ENCODE assay signal across 1 cellular context in the genomic region with DNA sequence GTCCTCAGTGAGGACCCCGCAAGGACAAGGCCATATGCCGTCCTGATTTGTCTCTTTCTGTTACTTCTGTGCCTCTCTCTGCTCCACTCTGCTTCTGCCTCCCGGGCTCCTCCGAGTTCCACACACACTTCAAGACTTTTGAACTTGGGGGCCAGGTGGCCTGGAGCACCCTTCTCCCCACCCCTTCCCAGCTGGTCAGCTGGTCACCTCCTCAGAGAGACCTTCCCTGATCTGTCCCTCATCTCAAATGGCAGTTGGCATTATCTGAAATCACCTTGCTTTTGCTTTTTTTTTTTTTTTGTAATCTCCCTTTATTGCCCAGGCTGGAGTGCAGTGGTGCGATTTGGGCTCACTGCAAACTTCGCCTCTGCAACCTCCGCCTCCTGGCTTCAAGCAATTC.
TF ChIP-seq lines count a peak whose summit lies in the region.

No MANE protein-coding gene starts in this region.

TF ChIP-seq in GM23338, 12 proteins besides CTCF, POLR2A, EP300 and RAD21 (continued from another document):
- TF ChIP-seq, protein P1, sequence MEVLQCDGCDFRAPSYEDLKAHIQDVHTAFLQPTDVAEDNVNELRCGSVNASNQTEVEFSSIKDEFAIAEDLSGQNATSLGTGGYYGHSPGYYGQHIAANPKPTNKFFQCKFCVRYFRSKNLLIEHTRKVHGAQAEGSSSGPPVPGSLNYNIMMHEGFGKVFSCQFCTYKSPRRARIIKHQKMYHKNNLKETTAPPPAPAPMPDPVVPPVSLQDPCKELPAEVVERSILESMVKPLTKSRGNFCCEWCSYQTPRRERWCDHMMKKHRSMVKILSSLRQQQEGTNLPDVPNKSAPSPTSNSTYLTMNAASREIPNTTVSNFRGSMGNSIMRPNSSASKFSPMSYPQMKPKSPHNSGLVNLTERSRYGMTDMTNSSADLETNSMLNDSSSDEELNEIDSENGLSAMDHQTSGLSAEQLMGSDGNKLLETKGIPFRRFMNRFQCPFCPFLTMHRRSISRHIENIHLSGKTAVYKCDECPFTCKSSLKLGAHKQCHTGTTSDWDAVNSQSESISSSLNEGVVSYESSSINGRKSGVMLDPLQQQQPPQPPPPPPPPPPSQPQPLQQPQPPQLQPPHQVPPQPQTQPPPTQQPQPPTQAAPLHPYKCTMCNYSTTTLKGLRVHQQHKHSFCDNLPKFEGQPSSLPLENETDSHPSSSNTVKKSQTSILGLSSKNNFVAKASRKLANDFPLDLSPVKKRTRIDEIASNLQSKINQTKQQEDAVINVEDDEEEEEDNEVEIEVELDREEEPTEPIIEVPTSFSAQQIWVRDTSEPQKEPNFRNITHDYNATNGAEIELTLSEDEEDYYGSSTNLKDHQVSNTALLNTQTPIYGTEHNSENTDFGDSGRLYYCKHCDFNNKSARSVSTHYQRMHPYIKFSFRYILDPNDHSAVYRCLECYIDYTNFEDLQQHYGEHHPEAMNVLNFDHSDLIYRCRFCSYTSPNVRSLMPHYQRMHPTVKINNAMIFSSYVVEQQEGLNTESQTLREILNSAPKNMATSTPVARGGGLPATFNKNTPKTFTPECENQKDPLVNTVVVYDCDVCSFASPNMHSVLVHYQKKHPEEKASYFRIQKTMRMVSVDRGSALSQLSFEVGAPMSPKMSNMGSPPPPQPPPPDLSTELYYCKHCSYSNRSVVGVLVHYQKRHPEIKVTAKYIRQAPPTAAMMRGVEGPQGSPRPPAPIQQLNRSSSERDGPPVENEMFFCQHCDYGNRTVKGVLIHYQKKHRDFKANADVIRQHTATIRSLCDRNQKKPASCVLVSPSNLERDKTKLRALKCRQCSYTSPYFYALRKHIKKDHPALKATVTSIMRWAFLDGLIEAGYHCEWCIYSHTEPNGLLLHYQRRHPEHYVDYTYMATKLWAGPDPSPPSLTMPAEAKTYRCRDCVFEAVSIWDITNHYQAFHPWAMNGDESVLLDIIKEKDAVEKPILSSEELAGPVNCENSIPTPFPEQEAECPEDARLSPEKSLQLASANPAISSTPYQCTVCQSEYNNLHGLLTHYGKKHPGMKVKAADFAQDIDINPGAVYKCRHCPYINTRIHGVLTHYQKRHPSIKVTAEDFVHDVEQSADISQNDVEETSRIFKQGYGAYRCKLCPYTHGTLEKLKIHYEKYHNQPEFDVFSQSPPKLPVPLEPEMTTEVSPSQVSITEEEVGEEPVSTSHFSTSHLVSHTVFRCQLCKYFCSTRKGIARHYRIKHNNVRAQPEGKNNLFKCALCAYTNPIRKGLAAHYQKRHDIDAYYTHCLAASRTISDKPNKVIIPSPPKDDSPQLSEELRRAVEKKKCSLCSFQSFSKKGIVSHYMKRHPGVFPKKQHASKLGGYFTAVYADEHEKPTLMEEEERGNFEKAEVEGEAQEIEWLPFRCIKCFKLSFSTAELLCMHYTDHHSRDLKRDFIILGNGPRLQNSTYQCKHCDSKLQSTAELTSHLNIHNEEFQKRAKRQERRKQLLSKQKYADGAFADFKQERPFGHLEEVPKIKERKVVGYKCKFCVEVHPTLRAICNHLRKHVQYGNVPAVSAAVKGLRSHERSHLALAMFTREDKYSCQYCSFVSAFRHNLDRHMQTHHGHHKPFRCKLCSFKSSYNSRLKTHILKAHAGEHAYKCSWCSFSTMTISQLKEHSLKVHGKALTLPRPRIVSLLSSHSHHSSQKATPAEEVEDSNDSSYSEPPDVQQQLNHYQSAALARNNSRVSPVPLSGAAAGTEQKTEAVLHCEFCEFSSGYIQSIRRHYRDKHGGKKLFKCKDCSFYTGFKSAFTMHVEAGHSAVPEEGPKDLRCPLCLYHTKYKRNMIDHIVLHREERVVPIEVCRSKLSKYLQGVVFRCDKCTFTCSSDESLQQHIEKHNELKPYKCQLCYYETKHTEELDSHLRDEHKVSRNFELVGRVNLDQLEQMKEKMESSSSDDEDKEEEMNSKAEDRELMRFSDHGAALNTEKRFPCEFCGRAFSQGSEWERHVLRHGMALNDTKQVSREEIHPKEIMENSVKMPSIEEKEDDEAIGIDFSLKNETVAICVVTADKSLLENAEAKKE (CRISPR knock-in tag; IDR thresholded peaks at IDR 0.05) = no peak
- TF ChIP-seq POLR2AphosphoS5 (IDR thresholded peaks at IDR 0.05; ENCODE audit: low read depth) = no peak
